In genomic region chr9:125189361-125190289, GRCh38 we compare ENCODE assay signal across 1 cellular context.
TF ChIP-seq lines count a peak whose summit lies in the region.

PPP6C (minus strand) TSS chr9:125189803; CDS start chr9:125189718, 85 bp downstream.

TF ChIP-seq in K562, 482 proteins besides CTCF, POLR2A, EP300 and RAD21 (continued from another document and continues in another):
- TF ChIP-seq ZHX1 (conservative IDR thresholded peaks at IDR 0.05; ENCODE audit: low read length) (no peak), ETV5 (CRISPR knock-in tag; IDR thresholded peaks at IDR 0.05; ENCODE audit: low read depth) (no peak; the same call in 1 of the 2 replicates), MXI1 (IDR thresholded peaks at IDR 0.05; ENCODE audit: low read depth, low read length) (peak; percentile 63; the same call in 1 of the 2 replicates), JUNB (CRISPR knock-in tag; conservative IDR thresholded peaks at IDR 0.05) (no peak), ZBTB34 (CRISPR knock-in tag; IDR thresholded peaks at IDR 0.05) (no peak), CHD4 (IDR thresholded peaks at IDR 0.05; ENCODE audit: insufficient read depth, insufficient replicate concordance, low read depth, low read length, poor library complexity, severe bottlenecking) (no peak), ATF7 (IDR thresholded peaks at IDR 0.05) (peak; percentile 87), GTF2B (IDR thresholded peaks at IDR 0.05; ENCODE audit: extremely low read depth, insufficient read length) (no peak), TCF3 (CRISPR knock-in tag; IDR thresholded peaks at IDR 0.05) (peak; percentile 37; the same call in 1 of the 2 replicates), KLF16 (IDR thresholded peaks at IDR 0.05) (peak; percentile 91), RNF2 (IDR thresholded peaks at IDR 0.05) (peak; percentile 64; the same call in 1 of the 2 replicates), MBD1 (CRISPR knock-in tag; IDR thresholded peaks at IDR 0.05) (no peak), SMAD4 (CRISPR knock-in tag; conservative IDR thresholded peaks at IDR 0.05) (peak; percentile 7; the same call in 1 of the 2 replicates), SIN3A (IDR thresholded peaks at IDR 0.05; ENCODE audit: borderline replicate concordance in 2 of 2, control insufficient read depth in 1 of 2, low read depth in 2 of 2, low read length in 2 of 2) (peak in 1 of 2 experiments; percentile 40; a peak in 2 of 4 replicates), ZNF695 (CRISPR knock-in tag; IDR thresholded peaks at IDR 0.05) (no peak), YY1 (IDR thresholded peaks at IDR 0.05; ENCODE audit: borderline replicate concordance in 1 of 3, control insufficient read depth in 1 of 3, extremely low read depth in 1 of 3, insufficient read depth in 3 of 3, insufficient read length in 1 of 3, insufficient replicate concordance in 2 of 3, low read depth in 1 of 3, low read length in 2 of 3) (peak; percentile 41 to 92 (median 89)), MAFK (IDR thresholded peaks at IDR 0.05; ENCODE audit: low read length) (no peak), ZNF253 (CRISPR knock-in tag; conservative IDR thresholded peaks at IDR 0.05) (no peak), GATA2 (CRISPR knock-in tag; IDR thresholded peaks at IDR 0.05) (no peak), GABPB1 (CRISPR knock-in tag; IDR thresholded peaks at IDR 0.05) (peak; percentile 95), MNT (conservative IDR thresholded peaks at IDR 0.05) (peak; percentile 39 to 80), BRCA1 (IDR thresholded peaks at IDR 0.05) (no peak), BRCA1 (CRISPR knock-in tag; IDR thresholded peaks at IDR 0.05) (no peak), ZKSCAN8 (CRISPR knock-in tag; IDR thresholded peaks at IDR 0.05) (no peak), SMARCE1 (IDR thresholded peaks at IDR 0.05) (no peak), COPS2 (conservative IDR thresholded peaks at IDR 0.05) (no peak), ZNF224 (CRISPR knock-in tag; IDR thresholded peaks at IDR 0.05) (peak; percentile 64; the same call in 1 of the 2 replicates), XRCC3 (IDR thresholded peaks at IDR 0.05) (no peak), ZNF395 (CRISPR knock-in tag; IDR thresholded peaks at IDR 0.05) (no peak), PHTF2 (CRISPR knock-in tag; IDR thresholded peaks at IDR 0.05) (no peak), PYGO2 (tag; IDR thresholded peaks at IDR 0.05) (no peak), EGR1 (conservative IDR thresholded peaks at IDR 0.05) (peak; percentile 56), U2AF2 (optimal IDR thresholded peaks at IDR 0.05; ENCODE audit: low read depth, low read length) (no peak), CUX1 (CRISPR knock-in tag; IDR thresholded peaks at IDR 0.05) (no peak), MTA1 (IDR thresholded peaks at IDR 0.05; ENCODE audit: borderline replicate concordance) (peak; percentile 94), ZNF263 (CRISPR knock-in tag; IDR thresholded peaks at IDR 0.05; ENCODE audit: borderline replicate concordance) (no peak; the same call in 1 of the 2 replicates), RBBP5 (IDR thresholded peaks at IDR 0.05; ENCODE audit: borderline replicate concordance, insufficient read depth, low read length, poor library complexity, severe bottlenecking) (peak; percentile 99), ETV1 (tag; conservative IDR thresholded peaks at IDR 0.05; ENCODE audit: low read depth) (no peak), ZFP30 (CRISPR knock-in tag; IDR thresholded peaks at IDR 0.05; ENCODE audit: borderline replicate concordance) (no peak), PHF8 (IDR thresholded peaks at IDR 0.05; ENCODE audit: borderline replicate concordance, low read length) (peak; percentile 90), RBM22 (IDR thresholded peaks at IDR 0.05; ENCODE audit: low read depth, low read length, poor library complexity, severe bottlenecking) (no peak), ZC3H11A (IDR thresholded peaks at IDR 0.05; ENCODE audit: low read depth, low read length) (no peak; the same call in 1 of the 2 replicates), ZBTB17 (CRISPR knock-in tag; IDR thresholded peaks at IDR 0.05) (no peak), CCAR2 (IDR thresholded peaks at IDR 0.05; ENCODE audit: low read depth, low read length) (no peak), GMEB1 (CRISPR knock-in tag; IDR thresholded peaks at IDR 0.05) (peak; percentile 94)
